12 cellular contexts compared by ENCODE assay signal in the genomic region with DNA sequence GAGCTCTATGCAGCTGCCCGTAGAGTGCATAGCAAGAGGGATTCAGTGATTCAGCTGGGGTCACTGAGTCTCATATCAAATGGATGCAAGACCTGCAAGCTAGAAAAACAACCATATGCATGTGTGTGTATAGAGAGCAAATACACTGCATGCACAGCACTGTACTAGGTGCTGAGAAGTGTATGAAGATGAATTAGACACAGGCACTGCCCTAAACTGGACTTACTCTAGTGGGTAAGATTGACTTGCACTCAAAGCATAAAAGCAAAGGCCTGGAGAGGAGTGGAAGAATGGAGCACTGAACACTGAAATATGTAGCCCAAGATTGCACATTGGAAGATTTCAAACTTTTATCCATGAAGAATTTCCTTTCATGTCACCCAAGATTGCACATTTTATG. TPM values are rescaled to one million over a fixed set of nuclear protein-coding genes. Genes with fewer than 3 reads are reported as not detected.
DNase-seq lines count a peak whose midpoint lies in the region; ATAC-seq, FAIRE-seq and TF ChIP-seq lines count a peak whose summit lies in the region.
"Had no signal": no experiment of that assay in that cellular context is flagged by ENCODE, and none has a peak within 500 bp of the region (broad histone marks: within the 10 kb centered on the region; RNA-seq: fewer than 3 reads in every experiment).

No MANE protein-coding gene starts in this region.

- DNase-seq in AG10803 (ENCODE audit: low read depth): no peak
- DNase-seq in H54 (ENCODE audit: insufficient read length, low spot score): no peak
- no peak for DNase-seq in central memory CD8-positive, alpha-beta T cell (ENCODE audit: low spot score in 2 of 2)
- no peak for DNase-seq in osteoblast (ENCODE audit: insufficient read length, low spot score, missing footprints)
- no peak for DNase-seq in HAP-1 (ENCODE audit: low spot score in 2 of 2)
- DNase-seq in DMS 273 treated with DMSO at 0.1 percent for 48 hours (lab: John Stamatoyannopoulos, UW): no peak
- DNase-seq in pons (ENCODE audit: low spot score): no peak
- DNase-seq: NCI-H1417 treated with DMSO at 0.1 percent for 48 hours had no signal

- peaks cover 8% of the 10 kb centered on the region for H3K9me3 Mint-ChIP-seq in central memory CD8-positive, alpha-beta T cell

- H3K27ac Mint-ChIP-seq in central memory CD8-positive, alpha-beta T cell (ENCODE audit: low read depth): peak overlapping the region; percentile 96

- peak overlapping the region; percentile 70 for H3K4me2 ChIP-seq in osteoblast (ENCODE audit: insufficient read depth, low read length)

- H3K4me3 Mint-ChIP-seq in central memory CD8-positive, alpha-beta T cell: peak overlapping the region; percentile 76

- no peak overlapping the region for H3K27ac ChIP-seq in osteoblast (ENCODE audit: low read depth, low read length)
- H3K27ac ChIP-seq: HL-60 had no signal

- in situ Hi-C loops in HAP-1 (cut with MboI; ENCODE audit: low sequenced_read_pairs): no loop called here

- no peaks in the 10 kb centered on the region for H3K27me3 Mint-ChIP-seq in central memory CD8-positive, alpha-beta T cell

- H3K36me3 ChIP-seq in osteoblast (ENCODE audit: insufficient read depth, low read length) (no peaks in the 10 kb centered on the region), HAP-1 (replicated peaks) (no peaks in the 10 kb centered on the region)

- peak overlapping the region; percentile 78 for H2AFZ ChIP-seq in osteoblast (ENCODE audit: low read length)

- no peaks in the 10 kb centered on the region for H3K79me2 ChIP-seq in osteoblast (ENCODE audit: insufficient read depth, low read length)

- H3K27me3 ChIP-seq in osteoblast (ENCODE audit: insufficient read depth, low read length) (no peaks in the 10 kb centered on the region), HAP-1 (ENCODE audit: low read depth) (no peaks in the 10 kb centered on the region)

- no peaks in the 10 kb centered on the region for H4K20me1 ChIP-seq in osteoblast (ENCODE audit: insufficient read depth, low read length)

- H3K4me3 ChIP-seq in AG10803 (ENCODE audit: low read length) (peak overlapping the region; percentile 47; the same call in 1 of the 2 replicates), osteoblast (ENCODE audit: insufficient read depth, low read length) (peak overlapping the region; percentile 52), HAP-1 (no peak overlapping the region)
- H3K4me3 ChIP-seq: lung had no signal

- ATAC-seq in central memory CD8-positive, alpha-beta T cell (replicated peaks; ENCODE audit: extremely low read depth, poor library complexity, severe bottlenecking): no peak
- no peak for ATAC-seq in GM21717 (IDR thresholded peaks at IDR 0.05; ENCODE audit: unreplicated experiment)

- peak; percentile 23 for FAIRE-seq in H54 (lab: Jason Lieb, UNC)
- FAIRE-seq: frontal cortex had no signal

- H3K4me1 Mint-ChIP-seq in central memory CD8-positive, alpha-beta T cell: peaks cover 24% of the 10 kb centered on the region

- TF ChIP-seq CTCF in AG10803 (conservative IDR thresholded peaks at IDR 0.05; ENCODE audit: low read length) (no peak), osteoblast (IDR thresholded peaks at IDR 0.05; ENCODE audit: extremely low read depth, low read depth, low read length) (no peak)

- H3K36me3 Mint-ChIP-seq in central memory CD8-positive, alpha-beta T cell (ENCODE audit: insufficient read depth): peaks cover 2% of the 10 kb centered on the region

- no peak for TF ChIP-seq POLR2A in H54 (IDR thresholded peaks at IDR 0.05; ENCODE audit: low read depth, low read length)

- peaks cover 7% of the 10 kb centered on the region for H3K4me1 ChIP-seq in osteoblast (ENCODE audit: insufficient read depth, low read length)
- H3K4me1 ChIP-seq in HAP-1: no peaks in the 10 kb centered on the region; the same call in 1 of the 2 replicates

- H3K9me3 ChIP-seq in osteoblast (ENCODE audit: low read depth, low read length): no peaks in the 10 kb centered on the region
- no peaks in the 10 kb centered on the region for H3K9me3 ChIP-seq in HAP-1

RNA-seq across cellular contexts. Expression of a gene that starts 5.5 kb away (rescaled TPM):
- 23.9 and 32.2 TPM in 2 replicates for total RNA-seq in osteoblast

RNA-seq across cellular contexts. Expression of a gene that starts 47.8 kb away (rescaled TPM):
- total RNA-seq in osteoblast: 22.4 and 39.1 TPM in 2 replicates

RNA-seq across cellular contexts. Expression of a gene that starts 55.4 kb away (rescaled TPM):
- 43.3 and 55.0 TPM in 2 replicates for total RNA-seq in osteoblast
- total RNA-seq: frontal cortex had no signal
